ENCODE assay signal across 8 cellular contexts in the genomic region with DNA sequence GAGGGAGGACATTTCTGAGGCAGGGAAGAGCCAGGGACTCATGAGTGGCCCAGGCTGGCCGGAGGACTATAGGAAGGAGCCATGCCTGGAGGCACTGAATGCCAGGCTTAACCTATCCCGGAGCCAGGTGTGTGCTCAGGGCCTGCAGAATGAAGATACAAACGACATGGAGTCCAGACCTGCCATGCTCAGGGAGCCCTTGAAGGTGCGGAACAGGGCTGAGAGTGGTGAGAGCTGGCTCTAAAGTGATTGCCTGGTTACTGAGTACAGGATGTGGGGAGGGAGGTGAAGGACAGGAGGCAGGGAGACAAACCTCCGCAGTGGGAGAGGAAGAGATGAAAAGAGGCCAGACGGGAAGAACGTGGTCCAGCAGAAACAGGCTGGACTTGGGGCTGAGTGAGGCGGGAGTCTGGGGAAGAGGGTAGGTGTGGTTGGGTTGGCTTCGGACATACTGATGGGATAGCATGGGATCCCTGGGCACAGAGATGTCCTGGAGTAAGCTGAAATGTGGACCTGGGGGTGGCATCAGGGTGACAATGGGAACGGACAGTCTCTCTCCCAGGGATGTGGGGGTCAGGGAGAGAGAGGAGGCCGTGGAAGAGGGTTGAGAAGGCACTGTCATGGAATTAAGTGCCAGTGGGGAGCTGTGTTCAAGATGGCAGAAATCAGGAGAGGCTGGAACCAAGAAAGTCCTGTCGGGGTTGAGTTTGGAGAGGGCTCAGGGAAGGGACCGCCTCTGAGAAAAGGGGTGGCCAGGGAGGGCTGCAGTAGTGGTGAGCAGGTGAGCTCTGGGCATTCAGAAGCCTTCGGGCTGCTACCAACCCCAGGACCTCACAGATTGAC. TPM values are rescaled to one million over a fixed set of nuclear protein-coding genes. Genes with fewer than 3 reads are reported as not detected.
DNase-seq lines count a peak whose midpoint lies in the region; ATAC-seq, FAIRE-seq and TF ChIP-seq lines count a peak whose summit lies in the region.

No MANE protein-coding gene starts in this region.

- FAIRE-seq in endothelial cell of umbilical vein (lab: Jason Lieb, UNC) (no peak), pancreas (lab: Jason Lieb, UNC) (no peak)

- TF ChIP-seq POLR2A in endothelial cell of umbilical vein (IDR thresholded peaks at IDR 0.05; ENCODE audit: low read depth, low read length), result no peak

- POLR2A ChIA-PET in endothelial cell of umbilical vein (lab: Charles Lee), result interaction anchor here (0.5 to 2.5 kb wide), 2 partner anchors 10 to 29 kb away, joined by 6 to 9 read pairs; no protein-coding TSS in a partner anchor

- peak overlapping the region; percentile 60 for H3K4me2 ChIP-seq in endothelial cell of umbilical vein (ENCODE audit: insufficient read depth, low read length)

- dilution Hi-C loops in endothelial cell of umbilical vein (cut with MboI; ENCODE audit: extremely low pct_ligation_motif_present, low sequenced_read_pairs), result no loop called here

- peaks cover 44% of the 10 kb centered on the region for H3K36me3 ChIP-seq in GM06990 (ENCODE audit: control insufficient read depth, insufficient read depth, low read length)
- H3K36me3 ChIP-seq in SJCRH30, result peaks cover 30% of the 10 kb centered on the region
- H3K36me3 ChIP-seq in endothelial cell of umbilical vein (ENCODE audit: control insufficient read depth in 2 of 2, extremely low read depth in 1 of 2, insufficient read depth in 2 of 2, low read length in 2 of 2), result peaks cover 0 to 37% of the 10 kb centered on the region in 2 experiments
- H3K36me3 ChIP-seq in pancreas, result peaks cover 4 to 31% (median 20%) of the 10 kb centered on the region in 3 donors

- H3K4me3 ChIP-seq in GM06990 (replicated peaks; ENCODE audit: low read depth, low read length) (peak overlapping the region; percentile 91), SJCRH30 (peak overlapping the region; percentile 91), endothelial cell of umbilical vein (replicated peaks in 1 of 3; ENCODE audit: insufficient read depth in 1 of 3, low read depth in 1 of 3, low read length in 3 of 3) (no peak overlapping the region), pancreas (peak overlapping the region in 1 of 4 donors; percentile 51)

- WGBS in pancreas, 2 donors, result 84 to 86% methylated on average over 14 of the region's 14 CpGs

- intact Hi-C loops in endothelial cell of umbilical vein (cut with micrococcal nuclease) (loop anchor here (1.0 to 2.0 kb wide), 6 partner anchors 10 to 87 kb away; a partner anchor contains a TSS), pancreas (cut with DNase I) (no loop called here)

- H2AFZ ChIP-seq in endothelial cell of umbilical vein (ENCODE audit: low read depth, low read length), result no peak overlapping the region

- TSS peak; percentile 82 for BruUV-seq in endothelial cell of umbilical vein (replicated peaks; lab: Mats Ljungman, UMichigan)

- H3K4me1 ChIP-seq in SJCRH30, result peaks cover 7% of the 10 kb centered on the region
- peaks cover 22% of the 10 kb centered on the region for H3K4me1 ChIP-seq in endothelial cell of umbilical vein (ENCODE audit: control insufficient read depth, extremely low read depth, insufficient read depth, low read length)
- peaks cover 6 to 12% (median 9%) of the 10 kb centered on the region in 3 donors for H3K4me1 ChIP-seq in pancreas

- ATAC-seq in pancreas (no peak), HG02938 (IDR thresholded peaks at IDR 0.05; ENCODE audit: unreplicated experiment) (no peak)

- H3K79me2 ChIP-seq in endothelial cell of umbilical vein (ENCODE audit: control insufficient read depth, insufficient read depth, low read length), result peaks cover 20% of the 10 kb centered on the region

- peak overlapping the region; percentile 95 for H3K27ac ChIP-seq in SJCRH30
- peak overlapping the region; percentile 61 for H3K27ac ChIP-seq in endothelial cell of umbilical vein (ENCODE audit: insufficient read depth, low read depth, low read length)
- H3K27ac ChIP-seq in pancreas, result peak overlapping the region; percentile 74 to 94 (median 90)

- no peaks in the 10 kb centered on the region for H4K20me1 ChIP-seq in endothelial cell of umbilical vein (replicated peaks; ENCODE audit: control insufficient read depth, extremely low read depth, insufficient read depth, low read length)

- H3K9me3 ChIP-seq in SJCRH30 (replicated peaks), result no peaks in the 10 kb centered on the region
- no peaks in the 10 kb centered on the region for H3K9me3 ChIP-seq in endothelial cell of umbilical vein (replicated peaks; ENCODE audit: control insufficient read depth, insufficient read depth, low read length)
- H3K9me3 ChIP-seq in pancreas, result no peaks in the 10 kb centered on the region

- DNase-seq in GM06990 (ENCODE audit: extremely low read depth, insufficient read length) (no peak), SJCRH30 (no peak), endothelial cell of umbilical vein (ENCODE audit: low read depth, low spot score) (no peak), pancreas (peak in 2 of 6 donors; percentile 25 to 35), DMS 273 (lab: John Stamatoyannopoulos, UW; ENCODE audit: unreplicated experiment) (no peak), superior temporal gyrus (ENCODE audit: extremely low spot score) (no peak), putamen (ENCODE audit: low spot score) (no peak)

- H3K9ac ChIP-seq in endothelial cell of umbilical vein (replicated peaks; ENCODE audit: extremely low read depth, insufficient read depth, low read length), result peak overlapping the region; percentile 25

- CTCF ChIA-PET in endothelial cell of umbilical vein (lab: Charles Lee), result interaction anchor here (1.6 to 3.0 kb wide), 6 partner anchors 10 to 30 kb away, joined by 6 to 32 read pairs (median 13); a partner anchor contains a TSS

- no peak for TF ChIP-seq CTCF in GM06990 (IDR thresholded peaks at IDR 0.05; ENCODE audit: insufficient read depth, low read length, poor library complexity, severe bottlenecking)
- no peak for TF ChIP-seq CTCF in endothelial cell of umbilical vein (IDR thresholded peaks at IDR 0.05; ENCODE audit: extremely low read depth in 1 of 2, insufficient read depth in 1 of 2, low read depth in 1 of 2, low read length in 2 of 2)
- no peak for TF ChIP-seq CTCF in pancreas (IDR thresholded peaks at IDR 0.05)

- H3K9me1 ChIP-seq in endothelial cell of umbilical vein (replicated peaks; ENCODE audit: control insufficient read depth, extremely low read depth, insufficient read depth, low read length), result no peaks in the 10 kb centered on the region

- H3K27me3 ChIP-seq in GM06990 (replicated peaks; ENCODE audit: control insufficient read depth, insufficient read depth, low read length), result no peaks in the 10 kb centered on the region
- H3K27me3 ChIP-seq in SJCRH30, result no peaks in the 10 kb centered on the region
- no peaks in the 10 kb centered on the region for H3K27me3 ChIP-seq in endothelial cell of umbilical vein (ENCODE audit: control insufficient read depth in 2 of 2, insufficient read depth in 2 of 2, low read length in 2 of 2)
- no peaks in the 10 kb centered on the region for H3K27me3 ChIP-seq in pancreas

TF ChIP-seq in endothelial cell of umbilical vein, 7 proteins besides CTCF, POLR2A, EP300 and RAD21 (continues in another document):
- TF ChIP-seq, protein P1, sequence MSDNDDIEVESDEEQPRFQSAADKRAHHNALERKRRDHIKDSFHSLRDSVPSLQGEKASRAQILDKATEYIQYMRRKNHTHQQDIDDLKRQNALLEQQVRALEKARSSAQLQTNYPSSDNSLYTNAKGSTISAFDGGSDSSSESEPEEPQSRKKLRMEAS (IDR thresholded peaks at IDR 0.05; ENCODE audit: insufficient read depth, insufficient read length), result no peak
- TF ChIP-seq JUN (IDR thresholded peaks at IDR 0.05; ENCODE audit: borderline replicate concordance, insufficient read depth, insufficient read length, low read depth) (no peak), POLR2AphosphoS5 (IDR thresholded peaks at IDR 0.05; ENCODE audit: insufficient read depth, low read depth, low read length) (no peak), FOS (IDR thresholded peaks at IDR 0.05; ENCODE audit: borderline replicate concordance, insufficient read depth, low read length) (no peak), MYC (IDR thresholded peaks at IDR 0.05; ENCODE audit: low read depth, low read length) (no peak)

RNA-seq across cellular contexts. Expression of a gene that starts 1.5 kb away (rescaled TPM):
- 15.3 and 19.9 TPM in 2 replicates for total RNA-seq in SJCRH30 (2014; rRNA removed; shearing (Covaris generic))
- total RNA-seq in endothelial cell of umbilical vein (57.5 and 69.6 TPM in 2 replicates), pancreas (10 to 100 TPM in 5 of 6 donors, 1 to 10 TPM in 1; 9.8 to 31.3 (median 12.3) TPM)
- polyA plus RNA-seq in endothelial cell of umbilical vein (43.5 and 51.2 TPM in 2 replicates), pancreas (10 to 100 TPM; 60.0 to 60.7 TPM)
- polyA plus RNA-seq in endothelial cell of umbilical vein (2011; cell fraction: cytosol; rRNA removed), result 23.3 and 32.6 TPM in 2 replicates
- 110 TPM in 2 replicates for polyA plus RNA-seq in endothelial cell of umbilical vein (2011; cell fraction: nucleus; rRNA removed)
- polyA plus RNA-seq in endothelial cell of umbilical vein (2012), result 18.1 and 22.7 TPM in 2 replicates
- polyA minus RNA-seq in endothelial cell of umbilical vein, result 22.4 and 23.7 TPM in 2 replicates
- polyA minus RNA-seq in endothelial cell of umbilical vein (2011; cell fraction: cytosol; rRNA and poly(A)+ RNA removed), result 12.2 TPM
- 36.1 and 50.4 TPM in 2 replicates for polyA minus RNA-seq in endothelial cell of umbilical vein (2011; cell fraction: nucleus; rRNA and poly(A)+ RNA removed)

RNA-seq across cellular contexts. Expression of a gene that starts 15.8 kb away (rescaled TPM):
- 2.5 TPM in 2 replicates for total RNA-seq in SJCRH30 (2014; rRNA removed; shearing (Covaris generic))
- total RNA-seq in endothelial cell of umbilical vein (16.5 and 22.5 TPM in 2 replicates), pancreas (10 to 100 TPM; 15.2 to 29.1 (median 21.2) TPM)
- polyA plus RNA-seq in endothelial cell of umbilical vein (14.3 and 16.4 TPM in 2 replicates), pancreas (10 to 100 TPM; 29.0 to 29.2 TPM)
- polyA plus RNA-seq in endothelial cell of umbilical vein (2011; cell fraction: cytosol; rRNA removed), result 6.1 and 9.0 TPM in 2 replicates
- polyA plus RNA-seq in endothelial cell of umbilical vein (2011; cell fraction: nucleus; rRNA removed), result 44.3 and 57.9 TPM in 2 replicates
- polyA plus RNA-seq in endothelial cell of umbilical vein (2012), result 15.7 and 20.8 TPM in 2 replicates
- polyA minus RNA-seq in endothelial cell of umbilical vein, result 5.8 and 9.4 TPM in 2 replicates
- polyA minus RNA-seq in endothelial cell of umbilical vein (2011; cell fraction: cytosol; rRNA and poly(A)+ RNA removed), result 15.0 TPM
- 5.3 and 12.8 TPM in 2 replicates for polyA minus RNA-seq in endothelial cell of umbilical vein (2011; cell fraction: nucleus; rRNA and poly(A)+ RNA removed)

RNA-seq across cellular contexts. Expression of a gene that starts 21.3 kb away (rescaled TPM):
- total RNA-seq in SJCRH30 (2014; rRNA removed; shearing (Covaris generic)), result 45.2 and 49.7 TPM in 2 replicates
- 62.3 and 66.9 TPM in 2 replicates for total RNA-seq in endothelial cell of umbilical vein
- 57.9 and 73.1 TPM in 2 replicates for polyA plus RNA-seq in endothelial cell of umbilical vein
- 41.3 and 53.7 TPM in 2 replicates for polyA plus RNA-seq in endothelial cell of umbilical vein (2011; cell fraction: cytosol; rRNA removed)
- 132 and 162 TPM in 2 replicates for polyA plus RNA-seq in endothelial cell of umbilical vein (2011; cell fraction: nucleus; rRNA removed)
- polyA plus RNA-seq in endothelial cell of umbilical vein (2012), result 41.3 and 55.6 TPM in 2 replicates
- polyA minus RNA-seq in endothelial cell of umbilical vein, result 30.8 and 39.9 TPM in 2 replicates
- polyA minus RNA-seq in endothelial cell of umbilical vein (2011; cell fraction: cytosol; rRNA and poly(A)+ RNA removed), result 52.9 TPM
- polyA minus RNA-seq in endothelial cell of umbilical vein (2011; cell fraction: nucleus; rRNA and poly(A)+ RNA removed), result 38.1 and 49.4 TPM in 2 replicates
- 10 to 100 TPM; 19.1 to 31.9 (median 21.5) TPM for total RNA-seq in pancreas
- polyA plus RNA-seq in pancreas, result 10 to 100 TPM; 52.8 to 60.6 TPM

Comparison
In these comparisons a context has a peak if more than half of its experiments do, and no peak if none do; other contexts are left out.
1. H3K4me3 ChIP-seq: peak in GM06990 (single experiment) and SJCRH30 (single experiment); none in endothelial cell of umbilical vein (0 of 3).
2. Peak in every context shown above with its lines, with median percentiles within 50 percentile points of each other: H3K27ac ChIP-seq.